8 cellular contexts compared by ENCODE assay signal in the genomic region with DNA sequence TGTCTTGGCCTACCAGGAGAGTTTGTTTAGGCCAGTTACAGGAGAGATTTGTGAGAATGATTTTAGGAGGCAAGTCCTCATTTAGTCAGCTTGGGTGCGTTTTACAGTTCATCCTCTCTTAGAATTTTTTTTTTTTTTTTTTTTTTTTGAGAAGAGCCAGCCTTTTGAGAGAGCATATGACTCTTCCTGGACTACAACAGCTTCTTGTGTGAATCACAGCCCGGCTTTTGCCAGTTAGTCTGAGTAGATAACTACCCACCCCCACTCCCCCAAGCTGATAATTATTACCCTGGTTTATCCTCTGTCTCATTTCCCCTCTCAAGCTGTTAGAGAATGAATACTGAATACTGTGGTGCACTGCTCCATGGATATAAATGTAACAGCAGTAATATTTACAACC. TPM values are rescaled to one million over a fixed set of nuclear protein-coding genes. Genes with fewer than 3 reads are reported as not detected.
DNase-seq lines count a peak whose midpoint lies in the region; ATAC-seq and TF ChIP-seq lines count a peak whose summit lies in the region.

No MANE protein-coding gene starts in this region.

- H3K27me3 Mint-ChIP-seq in activated CD4-positive, alpha-beta T cell treated with anti-CD3 and anti-CD28 coated beads, Interleukin-2, amount 10 ng/mL, durations not matched to agents 24 days and 14 days: no peaks in the 10 kb centered on the region
- H3K27me3 Mint-ChIP-seq in progenitor cell of endocrine pancreas: no peaks in the 10 kb centered on the region

- no peaks in the 10 kb centered on the region for H3K9me3 Mint-ChIP-seq in activated CD4-positive, alpha-beta T cell treated with anti-CD3 and anti-CD28 coated beads, Interleukin-2, amount 10 ng/mL, durations not matched to agents 24 days and 14 days
- no peaks in the 10 kb centered on the region for H3K9me3 Mint-ChIP-seq in progenitor cell of endocrine pancreas (ENCODE audit: low read depth)

- no peak for ATAC-seq in HG02623 (IDR thresholded peaks at IDR 0.05; ENCODE audit: unreplicated experiment)
- ATAC-seq in HG02938 (IDR thresholded peaks at IDR 0.05; ENCODE audit: unreplicated experiment): no peak
- no peak for ATAC-seq in HG03175 (IDR thresholded peaks at IDR 0.05; ENCODE audit: unreplicated experiment)

- in situ Hi-C loops in ACHN (cut with HindIII; ENCODE audit: low pct_ligation_motif_present, low pct_unique_long_range_greater_than_20kb, low sequenced_read_pairs): loop anchor here (25.0 kb wide), 1 partner anchor 96 kb away; no protein-coding TSS in a partner anchor

- no peak for TF ChIP-seq CTCF in progenitor cell of endocrine pancreas (IDR thresholded peaks at IDR 0.05; ENCODE audit: unreplicated experiment)

- peaks cover 59% of the 10 kb centered on the region for H3K36me3 Mint-ChIP-seq in activated CD4-positive, alpha-beta T cell treated with anti-CD3 and anti-CD28 coated beads, Interleukin-2, amount 10 ng/mL, durations not matched to agents 24 days and 14 days (ENCODE audit: low read depth)
- H3K36me3 Mint-ChIP-seq in progenitor cell of endocrine pancreas (ENCODE audit: insufficient read depth): peaks cover 10% of the 10 kb centered on the region

- H3K27ac Mint-ChIP-seq in activated CD4-positive, alpha-beta T cell treated with anti-CD3 and anti-CD28 coated beads, Interleukin-2, amount 10 ng/mL, durations not matched to agents 24 days and 14 days: peak overlapping the region; percentile 100
- H3K27ac Mint-ChIP-seq in progenitor cell of endocrine pancreas: peak overlapping the region; percentile 77

- intact Hi-C loops in activated CD4-positive, alpha-beta T cell treated with anti-CD3 and anti-CD28 coated beads, Interleukin-2, amount 10 ng/mL, durations not matched to agents 24 days and 14 days (cut with micrococcal nuclease): no loop called here

- peaks cover 77% of the 10 kb centered on the region for H3K4me1 Mint-ChIP-seq in activated CD4-positive, alpha-beta T cell treated with anti-CD3 and anti-CD28 coated beads, Interleukin-2, amount 10 ng/mL, durations not matched to agents 24 days and 14 days
- peaks cover 74% of the 10 kb centered on the region for H3K4me1 Mint-ChIP-seq in progenitor cell of endocrine pancreas (ENCODE audit: low read depth)

- DNase-seq in ACHN (peak; percentile 89), HCEC 1CT (peak; percentile 90), fibroblast of peridontal ligament (ENCODE audit: extremely low read depth) (peak; percentile 86), progenitor cell of endocrine pancreas (ENCODE audit: low spot score, unreplicated experiment) (no peak)
- peak; percentile 68 for DNase-seq in activated CD4-positive, alpha-beta T cell treated with anti-CD3 and anti-CD28 coated beads, Interleukin-2, amount 10 ng/mL, durations not matched to agents 24 days and 14 days

- H3K4me3 Mint-ChIP-seq in activated CD4-positive, alpha-beta T cell treated with anti-CD3 and anti-CD28 coated beads, Interleukin-2, amount 10 ng/mL, durations not matched to agents 24 days and 14 days: peak overlapping the region; percentile 89
- H3K4me3 Mint-ChIP-seq in progenitor cell of endocrine pancreas (ENCODE audit: low read depth): no peak overlapping the region

RNA-seq across cellular contexts. Expression of a gene that starts 7.8 kb away (rescaled TPM):
- 105 and 111 TPM in 2 replicates for total RNA-seq in activated CD4-positive, alpha-beta T cell treated with anti-CD3 and anti-CD28 coated beads, Interleukin-2, amount 10 ng/mL, durations not matched to agents 24 days and 14 days
- total RNA-seq in progenitor cell of endocrine pancreas: 145 and 159 TPM in 2 replicates
